Comparison of ENCODE assay signal across 27 cellular contexts in the genomic region with DNA sequence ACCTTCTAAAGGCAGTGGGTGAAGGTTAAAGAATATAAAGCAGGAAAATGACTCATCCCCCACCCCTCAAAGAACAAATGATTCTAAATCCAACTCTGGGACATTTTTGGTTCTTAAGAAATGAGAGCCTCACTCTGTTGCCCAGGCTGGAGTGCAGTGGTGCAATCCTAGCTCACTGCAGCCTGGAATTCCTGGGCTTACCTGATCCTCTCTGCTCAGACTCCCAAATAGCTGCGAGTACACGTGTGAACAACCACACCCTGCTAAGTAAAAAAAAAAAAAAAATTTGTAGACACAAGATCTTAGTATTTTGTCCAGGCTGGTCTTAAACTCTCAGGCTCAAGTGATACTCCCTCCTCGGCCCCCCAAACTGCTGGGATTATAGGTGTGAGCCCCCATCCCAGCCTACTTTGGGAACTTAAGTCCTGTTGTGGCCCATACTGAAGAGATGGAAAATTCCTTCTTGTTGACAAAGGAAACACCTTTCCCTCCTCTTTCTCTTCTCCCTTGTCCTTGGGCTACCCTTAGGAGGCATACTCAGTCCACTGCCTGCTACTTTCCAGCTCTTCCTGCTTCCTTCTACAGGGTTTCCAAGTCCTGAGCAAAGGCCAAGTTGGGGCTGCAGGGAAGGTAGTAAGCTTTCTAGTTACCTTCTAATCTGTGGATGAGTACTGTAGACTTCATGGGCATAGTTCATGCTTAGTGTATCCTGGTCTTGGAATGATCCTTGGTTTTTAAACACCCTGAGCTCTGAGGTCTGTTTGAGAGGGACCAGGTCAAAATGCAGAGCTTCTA.
A peak's percentile ranks its signal among the peaks of the same experiment; 100 is the strongest.
DNase-seq lines count a peak whose midpoint lies in the region; ATAC-seq, FAIRE-seq and TF ChIP-seq lines count a peak whose summit lies in the region.
"Had no signal": no experiment of that assay in that cellular context is flagged by ENCODE, and none has a peak within 500 bp of the region (broad histone marks: within the 10 kb centered on the region; RNA-seq: fewer than 3 reads in every experiment).

No MANE protein-coding gene starts in this region.

- no peak for ATAC-seq in HepG2
- no peak for ATAC-seq in right lobe of liver
- ATAC-seq in mucosa of descending colon, result peak; percentile 43
- ATAC-seq in HG02840 (IDR thresholded peaks at IDR 0.05; ENCODE audit: low FRiP score, unreplicated experiment), result no peak
- ATAC-seq: HCT116 had no signal

- H3K9me3 Mint-ChIP-seq in type B pancreatic cell (no peaks in the 10 kb centered on the region), immature natural killer cell (no peaks in the 10 kb centered on the region)
- H3K9me3 Mint-ChIP-seq: CD8-positive, alpha-beta memory T cell had no signal

- TF ChIP-seq RAD21 in HepG2 (CRISPR knock-in tag; IDR thresholded peaks at IDR 0.05), result no peak

- H3K9me3 ChIP-seq in HepG2 (ENCODE audit: low read length) (no peaks in the 10 kb centered on the region), right lobe of liver (no peaks in the 10 kb centered on the region), mucosa of descending colon (no peaks in the 10 kb centered on the region)
- H3K9me3 ChIP-seq: SK-N-SH had no signal

- H3K36me3 Mint-ChIP-seq in type B pancreatic cell, result no peaks in the 10 kb centered on the region
- no peaks in the 10 kb centered on the region for H3K36me3 Mint-ChIP-seq in immature natural killer cell
- H3K36me3 Mint-ChIP-seq: CD8-positive, alpha-beta memory T cell had no signal

- in situ Hi-C loops in HepG2 (cut with HindIII; ENCODE audit: extremely low pct_ligation_motif_present, low pct_unique_long_range_greater_than_20kb), result no loop called here

- H3K4me2 ChIP-seq in HepG2 (ENCODE audit: low read depth, low read length), result no peak overlapping the region
- H3K4me2 ChIP-seq: SK-N-SH had no signal

- H3K27ac ChIP-seq in HepG2 (ENCODE audit: extremely low read length, insufficient read depth, low read length), result no peak overlapping the region
- no peak overlapping the region for H3K27ac ChIP-seq in right lobe of liver
- H3K27ac ChIP-seq: RWPE1 had no signal

- CTCF ChIA-PET in HepG2 (lab: Yijun Ruan, JAX; ENCODE audit: low intra/inter-chr PET ratio, low total read pairs), result no interaction called here

- no peak for TF ChIP-seq CTCF in HepG2 (CRISPR knock-in tag; IDR thresholded peaks at IDR 0.05)
- no peak for TF ChIP-seq CTCF in right lobe of liver (IDR thresholded peaks at IDR 0.05)
- no peak for TF ChIP-seq CTCF in epithelial cell of esophagus (IDR thresholded peaks at IDR 0.05; ENCODE audit: insufficient read depth, low read depth, low read length, missing control alignments)
- TF ChIP-seq CTCF in mucosa of descending colon (IDR thresholded peaks at IDR 0.05), result no peak
- TF ChIP-seq CTCF in type B pancreatic cell (conservative IDR thresholded peaks at IDR 0.05), result no peak

- H3K36me3 ChIP-seq in HepG2 (replicated peaks in 1 of 2; ENCODE audit: control insufficient read depth in 1 of 2, insufficient read depth in 2 of 2, low read length in 2 of 2), result no peaks in the 10 kb centered on the region
- H3K36me3 ChIP-seq in right lobe of liver, result no peaks in the 10 kb centered on the region
- H3K36me3 ChIP-seq in mucosa of descending colon (ENCODE audit: low read depth), result no peaks in the 10 kb centered on the region

- H3K4me1 Mint-ChIP-seq in type B pancreatic cell (ENCODE audit: unreplicated experiment) (peaks cover 6% of the 10 kb centered on the region), immature natural killer cell (no peaks in the 10 kb centered on the region)
- H3K4me1 Mint-ChIP-seq: CD8-positive, alpha-beta memory T cell had no signal

- H3K79me2 ChIP-seq in HepG2 (ENCODE audit: insufficient read depth, low read length), result no peaks in the 10 kb centered on the region

- intact Hi-C loops in HepG2 (cut with micrococcal nuclease; ENCODE audit: unreplicated experiment), result no loop called here
- intact Hi-C loops in right lobe of liver (cut with DNase I), result no loop called here
- intact Hi-C loops in mucosa of descending colon (cut with DNase I, micrococcal nuclease), result no loop called here

- no peak for TF ChIP-seq POLR2A in HepG2 (IDR thresholded peaks at IDR 0.05; ENCODE audit: insufficient read depth in 1 of 2, low read depth in 2 of 2, low read length in 2 of 2)
- no peak for TF ChIP-seq POLR2A in right lobe of liver (IDR thresholded peaks at IDR 0.05)

- no TSS peak for BruUV-seq in HepG2 (replicated peaks; lab: Mats Ljungman, UMichigan)

- POLR2A ChIA-PET in HepG2 (lab: Yijun Ruan, JAX), result no interaction called here

- H3K27me3 ChIP-seq in HepG2 (ENCODE audit: control insufficient read depth in 1 of 2, insufficient read depth in 2 of 2, low read length in 2 of 2), result no peaks in the 10 kb centered on the region
- no peaks in the 10 kb centered on the region for H3K27me3 ChIP-seq in right lobe of liver

- H4K20me1 ChIP-seq in HepG2 (ENCODE audit: insufficient read depth, low read length), result no peaks in the 10 kb centered on the region

- H3K9ac ChIP-seq in HepG2 (ENCODE audit: insufficient read depth, low read depth, low read length), result no peak overlapping the region
- H3K9ac ChIP-seq: SK-N-SH had no signal

- no peak for TF ChIP-seq EP300 in HepG2 (IDR thresholded peaks at IDR 0.05; ENCODE audit: low read depth in 2 of 2, low read length in 2 of 2)
- no peak for TF ChIP-seq EP300 in HepG2 (CRISPR knock-in tag; IDR thresholded peaks at IDR 0.05; ENCODE audit: borderline replicate concordance)

- no peaks in the 10 kb centered on the region for H3K27me3 Mint-ChIP-seq in type B pancreatic cell
- H3K27me3 Mint-ChIP-seq in immature natural killer cell (ENCODE audit: low read depth in 3 of 3), result no peaks in the 10 kb centered on the region
- H3K27me3 Mint-ChIP-seq: CD8-positive, alpha-beta memory T cell had no signal

- no peak for FAIRE-seq in HepG2 (lab: Jason Lieb, UNC)
- FAIRE-seq: GM12892, GM18507 had no signal

- WGBS in HepG2 (ENCODE audit: low lambda C conversion rate), result 64% methylated on average over 3 of the region's 3 CpGs
- 86% methylated on average over 3 of the region's 3 CpGs for WGBS in right lobe of liver (ENCODE audit: insufficient coverage, low coverage, low lambda C conversion rate, missing lambda C conversion rate)

- H2AFZ ChIP-seq in HepG2 (ENCODE audit: low read length), result no peak overlapping the region

- DNase-seq in HepG2 (ENCODE audit: low spot score) (no peak), right lobe of liver (no peak), epithelial cell of esophagus (ENCODE audit: low read depth) (peak; percentile 51), mucosa of descending colon (peak in 1 of 3 donors; percentile 22), type B pancreatic cell (ENCODE audit: extremely low spot score, unreplicated experiment) (no peak), A172 (ENCODE audit: low spot score) (no peak), immature natural killer cell (no peak)
- DNase-seq: 8988T; AML-193; C1 segment of cervical spinal cord; CD8-positive, alpha-beta memory T cell; DND-41; GOT3; Kasumi-1; NCI-H1417; NCI-H1694 treated with DMSO at 0.1 percent for 48 hours; NCI-H2081 treated with DMSO at 0.1 percent for 48 hours; NCI-H2171 treated with DMSO at 0.1 percent for 48 hours; NCI-H446; NCI-H526; SIG-M5; SK-N-SH had no signal

- peak overlapping the region; percentile 54 for H3K27ac Mint-ChIP-seq in type B pancreatic cell
- H3K27ac Mint-ChIP-seq in immature natural killer cell, result no peak overlapping the region
- H3K27ac Mint-ChIP-seq: CD8-positive, alpha-beta memory T cell had no signal

- H3K4me3 Mint-ChIP-seq in type B pancreatic cell, result no peak overlapping the region
- no peak overlapping the region for H3K4me3 Mint-ChIP-seq in immature natural killer cell
- H3K4me3 Mint-ChIP-seq: CD8-positive, alpha-beta memory T cell had no signal

- H3K4me1 ChIP-seq in HepG2 (ENCODE audit: insufficient read depth, low read length), result peaks cover 43% of the 10 kb centered on the region
- H3K4me1 ChIP-seq in right lobe of liver, result peaks cover 0 to 35% (median 16%) of the 10 kb centered on the region in 4 donors
- peaks cover 3% of the 10 kb centered on the region for H3K4me1 ChIP-seq in mucosa of descending colon (ENCODE audit: low read depth)

- H3K4me3 ChIP-seq in HepG2 (replicated peaks in 1 of 3; ENCODE audit: insufficient read depth in 1 of 3, low read depth in 2 of 3, low read length in 3 of 3), result no peak overlapping the region
- H3K4me3 ChIP-seq in right lobe of liver, result no peak overlapping the region
- no peak overlapping the region for H3K4me3 ChIP-seq in epithelial cell of esophagus (ENCODE audit: low read length)
- no peak overlapping the region for H3K4me3 ChIP-seq in mucosa of descending colon

TF ChIP-seq in HepG2, 621 proteins besides CTCF, POLR2A, EP300 and RAD21 (continues in another document):
- no peak for TF ChIP-seq DMAP1 (CRISPR knock-in tag; IDR thresholded peaks at IDR 0.05)
- TF ChIP-seq CBX5 (CRISPR knock-in tag; IDR thresholded peaks at IDR 0.05; ENCODE audit: borderline replicate concordance), result no peak
- TF ChIP-seq ZNF121 (CRISPR knock-in tag; IDR thresholded peaks at IDR 0.05), result 0 out of 2 replicates have a peak, but pooled peaks have one; percentile 30
- TF ChIP-seq, protein P1, sequence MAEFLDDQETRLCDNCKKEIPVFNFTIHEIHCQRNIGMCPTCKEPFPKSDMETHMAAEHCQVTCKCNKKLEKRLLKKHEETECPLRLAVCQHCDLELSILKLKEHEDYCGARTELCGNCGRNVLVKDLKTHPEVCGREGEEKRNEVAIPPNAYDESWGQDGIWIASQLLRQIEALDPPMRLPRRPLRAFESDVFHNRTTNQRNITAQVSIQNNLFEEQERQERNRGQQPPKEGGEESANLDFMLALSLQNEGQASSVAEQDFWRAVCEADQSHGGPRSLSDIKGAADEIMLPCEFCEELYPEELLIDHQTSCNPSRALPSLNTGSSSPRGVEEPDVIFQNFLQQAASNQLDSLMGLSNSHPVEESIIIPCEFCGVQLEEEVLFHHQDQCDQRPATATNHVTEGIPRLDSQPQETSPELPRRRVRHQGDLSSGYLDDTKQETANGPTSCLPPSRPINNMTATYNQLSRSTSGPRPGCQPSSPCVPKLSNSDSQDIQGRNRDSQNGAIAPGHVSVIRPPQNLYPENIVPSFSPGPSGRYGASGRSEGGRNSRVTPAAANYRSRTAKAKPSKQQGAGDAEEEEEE (CRISPR knock-in tag; IDR thresholded peaks at IDR 0.05; ENCODE audit: borderline replicate concordance), result no peak
- TF ChIP-seq GRHL1 (CRISPR knock-in tag; conservative IDR thresholded peaks at IDR 0.05), result no peak
